10 cellular contexts compared by ENCODE assay signal in the genomic region with DNA sequence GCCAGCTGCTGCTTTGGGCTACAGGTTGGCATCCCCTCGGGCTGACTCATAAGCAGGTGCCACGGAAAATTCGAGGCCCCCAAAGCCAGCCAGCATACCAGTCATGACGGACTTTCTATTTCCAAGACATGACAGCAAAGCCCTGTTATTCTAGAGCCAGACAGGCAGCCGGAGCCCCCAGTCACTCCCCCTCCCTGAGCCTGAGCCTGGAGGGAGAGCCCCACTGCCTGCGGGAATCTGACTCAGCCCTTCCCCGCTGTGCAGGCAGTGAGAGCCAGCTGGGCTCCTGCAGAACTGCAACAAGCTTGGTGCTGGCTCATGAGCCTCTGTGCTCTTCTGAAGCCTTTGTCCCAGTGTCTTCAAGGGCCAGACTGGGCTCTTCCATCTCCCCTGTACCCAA. TPM values are rescaled to one million over a fixed set of nuclear protein-coding genes. Genes with fewer than 3 reads are reported as not detected.
A peak's percentile ranks its signal among the peaks of the same experiment; 100 is the strongest.
DNase-seq lines count a peak whose midpoint lies in the region; ATAC-seq and TF ChIP-seq lines count a peak whose summit lies in the region.
"Had no signal": no experiment of that assay in that cellular context is flagged by ENCODE, and none has a peak within 500 bp of the region (broad histone marks: within the 10 kb centered on the region; RNA-seq: fewer than 3 reads in every experiment).

No MANE protein-coding gene starts in this region.

- H3K14ac ChIP-seq in neuronal stem cell (ENCODE audit: low read length), result no peak overlapping the region

- H2BK12ac ChIP-seq in neuronal stem cell (ENCODE audit: low read length), result no peak overlapping the region

- no peak for TF ChIP-seq CTCF in PC-3 (conservative IDR thresholded peaks at IDR 0.05; ENCODE audit: low read depth, low read length)
- TF ChIP-seq CTCF in fibroblast of mammary gland (conservative IDR thresholded peaks at IDR 0.05; ENCODE audit: control insufficient read depth, insufficient read depth, low read depth, low read length), result no peak

- H3K27me3 ChIP-seq in PC-3 (ENCODE audit: low read length), result no peaks in the 10 kb centered on the region
- H3K27me3 ChIP-seq in neuronal stem cell (ENCODE audit: control insufficient read depth in 3 of 3, insufficient read depth in 3 of 3, low read depth in 1 of 3, low read length in 3 of 3), result peaks cover 0 to 3% (median 0%) of the 10 kb centered on the region in 3 experiments

- intact Hi-C loops in PC-3 (cut with micrococcal nuclease), result no loop called here

- H3K27ac ChIP-seq in PC-3 (ENCODE audit: low read length) (no peak overlapping the region), neuronal stem cell (replicated peaks; ENCODE audit: low read length) (no peak overlapping the region)

- ATAC-seq in PC-3 (peak; percentile 71), GM19397 (IDR thresholded peaks at IDR 0.05; ENCODE audit: unreplicated experiment) (no peak), HG03432 (IDR thresholded peaks at IDR 0.05; ENCODE audit: unreplicated experiment) (no peak)

- H2BK5ac ChIP-seq in neuronal stem cell (ENCODE audit: low read length), result no peak overlapping the region

- no CpG with 5 or more reads among the region's 7 CpGs for WGBS in neuronal stem cell (ENCODE audit: extremely low coverage in 2 of 2, insufficient read length in 2 of 2, insufficient replicate concordance in 1 of 2), 2 donors

- H2BK120ac ChIP-seq in neuronal stem cell (ENCODE audit: low read depth, low read length), result no peak overlapping the region

- CTCF ChIA-PET in PC-3 (lab: Charles Lee), result no interaction called here

- H3K4me2 ChIP-seq in PC-3 (ENCODE audit: low read length) (no peak overlapping the region), neuronal stem cell (ENCODE audit: insufficient read depth, low read length, poor library complexity, severe bottlenecking) (no peak overlapping the region)

- H3K4ac ChIP-seq in neuronal stem cell (ENCODE audit: low read length), result no peak overlapping the region

- H3K4me1 ChIP-seq in PC-3 (ENCODE audit: insufficient read depth, low read length) (peaks cover 8% of the 10 kb centered on the region), neuronal stem cell (ENCODE audit: control insufficient read depth in 2 of 2, insufficient read depth in 1 of 2, low read depth in 1 of 2, low read length in 2 of 2) (peaks cover 0 to 4% of the 10 kb centered on the region in 2 donors)

- peak; percentile 86 for DNase-seq in EH (ENCODE audit: low read depth)
- DNase-seq in PC-3, result peak; percentile 42
- DNase-seq in fibroblast of mammary gland (ENCODE audit: low read depth), result peak; percentile 58
- no peak for DNase-seq in neuronal stem cell (ENCODE audit: low spot score)
- DNase-seq in stimulated activated CD4-positive, alpha-beta T cell treated with anti-CD3 and anti-CD28 coated beads, Interleukin-4, amount 100 ng/mL, for 1 hour, result no peak
- DNase-seq in activated CD4-positive, alpha-beta T cell treated with anti-CD3 and anti-CD28 coated beads for 4 hours, result no peak

- H3K9me2 ChIP-seq in PC-3 (replicated peaks; ENCODE audit: low read length), result no peaks in the 10 kb centered on the region

- POLR2A ChIA-PET in PC-3 (lab: Charles Lee; ENCODE audit: unreplicated experiment), result no interaction called here

- H3K4me3 ChIP-seq in PC-3 (ENCODE audit: low read length), result no peak overlapping the region
- no peak overlapping the region for H3K4me3 ChIP-seq in fibroblast of mammary gland (ENCODE audit: control insufficient read depth, low read depth, low read length)
- H3K4me3 ChIP-seq in neuronal stem cell (ENCODE audit: low read length in 2 of 2), result no peak overlapping the region

- no peak overlapping the region for H3K18ac ChIP-seq in neuronal stem cell (ENCODE audit: low read length)

- no peak overlapping the region for H3K23ac ChIP-seq in neuronal stem cell (ENCODE audit: low read depth, low read length, poor library complexity)

- H4K8ac ChIP-seq in neuronal stem cell (ENCODE audit: low read depth, low read length), result no peak overlapping the region

- no peaks in the 10 kb centered on the region for H4K20me1 ChIP-seq in PC-3 (ENCODE audit: low read length)

- H3K79me2 ChIP-seq in PC-3 (ENCODE audit: low read length), result no peaks in the 10 kb centered on the region

- no peaks in the 10 kb centered on the region for H3K36me3 ChIP-seq in PC-3 (ENCODE audit: low read depth, low read length)
- no peaks in the 10 kb centered on the region for H3K36me3 ChIP-seq in neuronal stem cell (replicated peaks in 1 of 2; ENCODE audit: control insufficient read depth in 2 of 2, insufficient read depth in 2 of 2, low read length in 2 of 2)

- no TSS peak for BruUV-seq in PC-3 (replicated peaks; lab: Mats Ljungman, UMichigan)

- no peak overlapping the region for H3K9ac ChIP-seq in PC-3 (ENCODE audit: low read length)
- no peak overlapping the region for H3K9ac ChIP-seq in neuronal stem cell (ENCODE audit: low read depth, low read length, poor library complexity)

- no peak overlapping the region for H2BK15ac ChIP-seq in neuronal stem cell (ENCODE audit: low read length)

- no peak overlapping the region for H2AK5ac ChIP-seq in neuronal stem cell (ENCODE audit: low read depth, low read length)

- H4K91ac ChIP-seq in neuronal stem cell (ENCODE audit: low read depth, low read length, poor library complexity), result no peak overlapping the region

- H3K9me3 ChIP-seq in PC-3 (ENCODE audit: low read length) (no peaks in the 10 kb centered on the region), neuronal stem cell (replicated peaks in 1 of 2; ENCODE audit: control insufficient read depth in 2 of 2, insufficient read depth in 1 of 2, low read depth in 1 of 2, low read length in 2 of 2) (no peaks in the 10 kb centered on the region)

- H3K79me1 ChIP-seq in neuronal stem cell (ENCODE audit: low read depth, low read length), result no peaks in the 10 kb centered on the region

- H3F3A ChIP-seq in PC-3 (ENCODE audit: low read length, unreplicated experiment), result no peaks in the 10 kb centered on the region

- H2AFZ ChIP-seq in PC-3 (ENCODE audit: low read length) (no peak overlapping the region), neuronal stem cell (ENCODE audit: low read length) (peak overlapping the region; percentile 25)

RNA-seq across cellular contexts. Expression of gene BTBD16, which starts 15.8 kb away (rescaled TPM):
- total RNA-seq in PC-3 (2014; rRNA removed), result not detected in 2 replicates
- not detected for polyA plus RNA-seq in neuronal stem cell (2013, experiment 1 of 2)
- not detected for polyA plus RNA-seq in neuronal stem cell (2013, experiment 2 of 2)
- total RNA-seq: progenitor cell of endocrine pancreas, subcutaneous adipose tissue had no signal

Comparison
In these comparisons a context has a peak if more than half of its experiments do, and no peak if none do; other contexts are left out.
1. DNase-seq: peak in EH (single experiment), PC-3 (single experiment) and fibroblast of mammary gland (single experiment); none in neuronal stem cell (single experiment), stimulated activated CD4-positive, alpha-beta T cell treated with anti-CD3 and anti-CD28 coated beads, Interleukin-4, amount 100 ng/mL, for 1 hour (single experiment) and activated CD4-positive, alpha-beta T cell treated with anti-CD3 and anti-CD28 coated beads for 4 hours (0 of 2).